Comparison of ENCODE assay signal across 1 cellular context in the genomic region with DNA sequence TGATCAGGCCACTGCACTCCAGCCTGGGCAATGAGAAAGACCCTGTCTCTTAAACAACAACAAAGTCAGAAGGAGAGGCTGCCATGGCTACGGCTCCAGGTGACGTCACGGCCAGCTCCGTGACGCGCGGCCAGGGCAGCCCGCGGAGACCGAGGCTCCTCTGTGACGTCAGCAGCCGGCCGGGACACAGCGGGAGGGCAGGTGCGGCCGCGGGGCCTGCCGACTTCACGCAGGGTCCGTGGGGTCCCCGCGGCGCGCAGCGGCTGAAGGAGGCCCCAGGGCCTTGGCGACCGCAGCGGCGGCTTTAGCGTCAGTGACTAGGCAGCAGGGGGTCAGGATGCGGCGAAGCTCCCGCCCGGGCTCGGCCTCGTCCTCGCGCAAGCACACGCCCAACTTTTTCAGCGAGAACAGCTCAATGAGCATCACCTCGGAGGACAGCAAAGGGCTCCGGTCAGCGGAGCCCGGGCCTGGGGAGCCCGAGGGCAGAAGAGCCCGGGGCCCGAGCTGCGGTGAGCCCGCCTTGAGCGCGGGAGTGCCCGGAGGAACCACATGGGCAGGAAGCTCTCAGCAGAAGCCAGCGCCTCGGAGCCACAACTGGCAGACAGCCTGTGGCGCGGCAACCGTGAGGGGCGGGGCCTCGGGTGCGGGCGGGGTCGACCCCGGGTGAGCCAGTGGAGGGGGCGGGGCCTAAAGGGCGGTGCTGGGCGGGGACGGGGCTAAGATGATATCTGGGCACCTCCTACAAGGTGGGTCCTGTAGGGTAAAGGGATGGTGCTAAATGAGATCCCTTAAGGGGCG.
A peak's percentile ranks its signal among the peaks of the same experiment; 100 is the strongest.
TF ChIP-seq lines count a peak whose summit lies in the region.

A gene with protein sequence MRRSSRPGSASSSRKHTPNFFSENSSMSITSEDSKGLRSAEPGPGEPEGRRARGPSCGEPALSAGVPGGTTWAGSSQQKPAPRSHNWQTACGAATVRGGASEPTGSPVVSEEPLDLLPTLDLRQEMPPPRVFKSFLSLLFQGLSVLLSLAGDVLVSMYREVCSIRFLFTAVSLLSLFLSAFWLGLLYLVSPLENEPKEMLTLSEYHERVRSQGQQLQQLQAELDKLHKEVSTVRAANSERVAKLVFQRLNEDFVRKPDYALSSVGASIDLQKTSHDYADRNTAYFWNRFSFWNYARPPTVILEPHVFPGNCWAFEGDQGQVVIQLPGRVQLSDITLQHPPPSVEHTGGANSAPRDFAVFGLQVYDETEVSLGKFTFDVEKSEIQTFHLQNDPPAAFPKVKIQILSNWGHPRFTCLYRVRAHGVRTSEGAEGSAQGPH (plus strand): TSS at position 163 of the 798 bp plus-strand sequence. CDS start 175 bp downstream, at position 338.

TF ChIP-seq in HepG2, 621 proteins besides CTCF, POLR2A, EP300 and RAD21 (continued from another document and continues in another):
- TF ChIP-seq, protein P1, sequence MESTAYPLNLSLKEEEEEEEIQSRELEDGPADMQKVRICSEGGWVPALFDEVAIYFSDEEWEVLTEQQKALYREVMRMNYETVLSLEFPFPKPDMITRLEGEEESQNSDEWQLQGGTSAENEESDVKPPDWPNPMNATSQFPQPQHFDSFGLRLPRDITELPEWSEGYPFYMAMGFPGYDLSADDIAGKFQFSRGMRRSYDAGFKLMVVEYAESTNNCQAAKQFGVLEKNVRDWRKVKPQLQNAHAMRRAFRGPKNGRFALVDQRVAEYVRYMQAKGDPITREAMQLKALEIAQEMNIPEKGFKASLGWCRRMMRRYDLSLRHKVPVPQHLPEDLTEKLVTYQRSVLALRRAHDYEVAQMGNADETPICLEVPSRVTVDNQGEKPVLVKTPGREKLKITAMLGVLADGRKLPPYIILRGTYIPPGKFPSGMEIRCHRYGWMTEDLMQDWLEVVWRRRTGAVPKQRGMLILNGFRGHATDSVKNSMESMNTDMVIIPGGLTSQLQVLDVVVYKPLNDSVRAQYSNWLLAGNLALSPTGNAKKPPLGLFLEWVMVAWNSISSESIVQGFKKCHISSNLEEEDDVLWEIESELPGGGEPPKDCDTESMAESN (CRISPR knock-in tag; conservative IDR thresholded peaks at IDR 0.05) = no peak; the same call in none of the 2 replicates
- TF ChIP-seq HOXA9 (CRISPR knock-in tag; IDR thresholded peaks at IDR 0.05; ENCODE audit: borderline replicate concordance) = peak; percentile 98
- TF ChIP-seq ERF (CRISPR knock-in tag; IDR thresholded peaks at IDR 0.05) = peak; percentile 95
- peak; percentile 71; the same call in 1 of the 2 replicates for TF ChIP-seq ZNF251 (CRISPR knock-in tag; IDR thresholded peaks at IDR 0.05)
- 0 out of 2 replicates have a peak, but pooled peaks have one; percentile 72 for TF ChIP-seq ATAD3A (CRISPR knock-in tag; IDR thresholded peaks at IDR 0.05)
- TF ChIP-seq HMG20A (CRISPR knock-in tag; IDR thresholded peaks at IDR 0.05; ENCODE audit: borderline replicate concordance) = no peak
- TF ChIP-seq, protein P2, sequence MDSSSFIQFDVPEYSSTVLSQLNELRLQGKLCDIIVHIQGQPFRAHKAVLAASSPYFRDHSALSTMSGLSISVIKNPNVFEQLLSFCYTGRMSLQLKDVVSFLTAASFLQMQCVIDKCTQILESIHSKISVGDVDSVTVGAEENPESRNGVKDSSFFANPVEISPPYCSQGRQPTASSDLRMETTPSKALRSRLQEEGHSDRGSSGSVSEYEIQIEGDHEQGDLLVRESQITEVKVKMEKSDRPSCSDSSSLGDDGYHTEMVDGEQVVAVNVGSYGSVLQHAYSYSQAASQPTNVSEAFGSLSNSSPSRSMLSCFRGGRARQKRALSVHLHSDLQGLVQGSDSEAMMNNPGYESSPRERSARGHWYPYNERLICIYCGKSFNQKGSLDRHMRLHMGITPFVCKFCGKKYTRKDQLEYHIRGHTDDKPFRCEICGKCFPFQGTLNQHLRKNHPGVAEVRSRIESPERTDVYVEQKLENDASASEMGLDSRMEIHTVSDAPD (CRISPR knock-in tag; IDR thresholded peaks at IDR 0.05) = 0 out of 2 replicates have a peak, but pooled peaks have one; percentile 72
- peak; percentile 98 for TF ChIP-seq KDM5B (CRISPR knock-in tag; IDR thresholded peaks at IDR 0.05; ENCODE audit: borderline replicate concordance)
- TF ChIP-seq MIER2 (CRISPR knock-in tag; IDR thresholded peaks at IDR 0.05) = peak; percentile 36
- TF ChIP-seq MAF1 (CRISPR knock-in tag; IDR thresholded peaks at IDR 0.05; ENCODE audit: borderline replicate concordance) = peak; percentile 98
- TF ChIP-seq ZNF567 (CRISPR knock-in tag; IDR thresholded peaks at IDR 0.05; ENCODE audit: borderline replicate concordance) = peak; percentile 43; the same call in 1 of the 2 replicates
- TF ChIP-seq, protein P3, sequence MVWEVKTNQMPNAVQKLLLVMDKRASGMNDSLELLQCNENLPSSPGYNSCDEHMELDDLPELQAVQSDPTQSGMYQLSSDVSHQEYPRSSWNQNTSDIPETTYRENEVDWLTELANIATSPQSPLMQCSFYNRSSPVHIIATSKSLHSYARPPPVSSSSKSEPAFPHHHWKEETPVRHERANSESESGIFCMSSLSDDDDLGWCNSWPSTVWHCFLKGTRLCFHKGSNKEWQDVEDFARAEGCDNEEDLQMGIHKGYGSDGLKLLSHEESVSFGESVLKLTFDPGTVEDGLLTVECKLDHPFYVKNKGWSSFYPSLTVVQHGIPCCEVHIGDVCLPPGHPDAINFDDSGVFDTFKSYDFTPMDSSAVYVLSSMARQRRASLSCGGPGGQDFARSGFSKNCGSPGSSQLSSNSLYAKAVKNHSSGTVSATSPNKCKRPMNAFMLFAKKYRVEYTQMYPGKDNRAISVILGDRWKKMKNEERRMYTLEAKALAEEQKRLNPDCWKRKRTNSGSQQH (CRISPR knock-in tag; IDR thresholded peaks at IDR 0.05; ENCODE audit: low read depth) = no peak
- TF ChIP-seq MAFF (IDR thresholded peaks at IDR 0.05; ENCODE audit: low read depth, low read length) = no peak
- peak; percentile 79 for TF ChIP-seq ZNF460 (CRISPR knock-in tag; IDR thresholded peaks at IDR 0.05; ENCODE audit: borderline replicate concordance)
- TF ChIP-seq, protein P4, sequence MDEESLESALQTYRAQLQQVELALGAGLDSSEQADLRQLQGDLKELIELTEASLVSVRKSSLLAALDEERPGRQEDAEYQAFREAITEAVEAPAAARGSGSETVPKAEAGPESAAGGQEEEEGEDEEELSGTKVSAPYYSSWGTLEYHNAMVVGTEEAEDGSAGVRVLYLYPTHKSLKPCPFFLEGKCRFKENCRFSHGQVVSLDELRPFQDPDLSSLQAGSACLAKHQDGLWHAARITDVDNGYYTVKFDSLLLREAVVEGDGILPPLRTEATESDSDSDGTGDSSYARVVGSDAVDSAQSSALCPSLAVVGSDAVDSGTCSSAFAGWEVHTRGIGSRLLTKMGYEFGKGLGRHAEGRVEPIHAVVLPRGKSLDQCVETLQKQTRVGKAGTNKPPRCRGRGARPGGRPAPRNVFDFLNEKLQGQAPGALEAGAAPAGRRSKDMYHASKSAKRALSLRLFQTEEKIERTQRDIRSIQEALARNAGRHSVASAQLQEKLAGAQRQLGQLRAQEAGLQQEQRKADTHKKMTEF (CRISPR knock-in tag; IDR thresholded peaks at IDR 0.05) = peak; percentile 91
- TF ChIP-seq ZNF775 (CRISPR knock-in tag; IDR thresholded peaks at IDR 0.05; ENCODE audit: borderline replicate concordance) = peak; percentile 93; the same call in 1 of the 2 replicates
- peak; percentile 91; the same call in 1 of the 2 replicates for TF ChIP-seq SMAD1 (CRISPR knock-in tag; IDR thresholded peaks at IDR 0.05; ENCODE audit: borderline replicate concordance, low read depth)
- TF ChIP-seq NPAS2 (CRISPR knock-in tag; IDR thresholded peaks at IDR 0.05; ENCODE audit: borderline replicate concordance) = peak; percentile 76; the same call in 1 of the 2 replicates
- TF ChIP-seq AHR (CRISPR knock-in tag; IDR thresholded peaks at IDR 0.05) = no peak; the same call in 1 of the 2 replicates
- TF ChIP-seq KLF13 (CRISPR knock-in tag; IDR thresholded peaks at IDR 0.05) = peak; percentile 76; the same call in 1 of the 2 replicates
- TF ChIP-seq ZNF891 (CRISPR knock-in tag; IDR thresholded peaks at IDR 0.05) = peak; percentile 99
- TF ChIP-seq, protein P5, sequence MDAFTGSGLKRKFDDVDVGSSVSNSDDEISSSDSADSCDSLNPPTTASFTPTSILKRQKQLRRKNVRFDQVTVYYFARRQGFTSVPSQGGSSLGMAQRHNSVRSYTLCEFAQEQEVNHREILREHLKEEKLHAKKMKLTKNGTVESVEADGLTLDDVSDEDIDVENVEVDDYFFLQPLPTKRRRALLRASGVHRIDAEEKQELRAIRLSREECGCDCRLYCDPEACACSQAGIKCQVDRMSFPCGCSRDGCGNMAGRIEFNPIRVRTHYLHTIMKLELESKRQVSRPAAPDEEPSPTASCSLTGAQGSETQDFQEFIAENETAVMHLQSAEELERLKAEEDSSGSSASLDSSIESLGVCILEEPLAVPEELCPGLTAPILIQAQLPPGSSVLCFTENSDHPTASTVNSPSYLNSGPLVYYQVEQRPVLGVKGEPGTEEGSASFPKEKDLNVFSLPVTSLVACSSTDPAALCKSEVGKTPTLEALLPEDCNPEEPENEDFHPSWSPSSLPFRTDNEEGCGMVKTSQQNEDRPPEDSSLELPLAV (CRISPR knock-in tag; conservative IDR thresholded peaks at IDR 0.05; ENCODE audit: low read depth) = peak; percentile 87; the same call in 1 of the 2 replicates
- TF ChIP-seq, protein P6, sequence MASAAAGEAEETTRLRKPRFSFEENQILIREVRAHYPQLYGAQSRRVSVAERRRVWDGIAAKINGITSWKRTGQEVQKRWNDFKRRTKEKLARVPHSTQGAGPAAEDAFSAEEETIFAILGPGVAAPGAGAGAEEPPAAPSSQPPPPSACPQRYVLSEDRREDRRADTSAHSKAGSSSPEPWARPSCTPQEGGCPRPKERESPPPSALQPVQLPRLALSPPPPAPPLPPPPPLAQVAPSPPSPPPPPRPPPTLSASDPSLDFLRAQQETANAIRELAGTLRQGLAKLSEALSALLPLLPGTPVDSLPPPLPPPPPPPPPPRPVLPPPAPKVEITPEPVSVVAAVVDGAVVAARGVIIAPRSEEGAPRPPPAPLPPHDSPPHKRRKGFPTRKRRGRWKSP (CRISPR knock-in tag; IDR thresholded peaks at IDR 0.05) = peak; percentile 96
- TF ChIP-seq, protein P7, sequence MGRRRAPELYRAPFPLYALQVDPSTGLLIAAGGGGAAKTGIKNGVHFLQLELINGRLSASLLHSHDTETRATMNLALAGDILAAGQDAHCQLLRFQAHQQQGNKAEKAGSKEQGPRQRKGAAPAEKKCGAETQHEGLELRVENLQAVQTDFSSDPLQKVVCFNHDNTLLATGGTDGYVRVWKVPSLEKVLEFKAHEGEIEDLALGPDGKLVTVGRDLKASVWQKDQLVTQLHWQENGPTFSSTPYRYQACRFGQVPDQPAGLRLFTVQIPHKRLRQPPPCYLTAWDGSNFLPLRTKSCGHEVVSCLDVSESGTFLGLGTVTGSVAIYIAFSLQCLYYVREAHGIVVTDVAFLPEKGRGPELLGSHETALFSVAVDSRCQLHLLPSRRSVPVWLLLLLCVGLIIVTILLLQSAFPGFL (CRISPR knock-in tag; IDR thresholded peaks at IDR 0.05) = 0 out of 2 replicates have a peak, but pooled peaks have one; percentile 45
- TF ChIP-seq GFI1 (CRISPR knock-in tag; IDR thresholded peaks at IDR 0.05; ENCODE audit: borderline replicate concordance) = peak; percentile 89
- TF ChIP-seq ARNT2 (CRISPR knock-in tag; IDR thresholded peaks at IDR 0.05; ENCODE audit: low read depth) = peak; percentile 98; the same call in 1 of the 2 replicates
- peak; percentile 98 for TF ChIP-seq ZNF431 (CRISPR knock-in tag; IDR thresholded peaks at IDR 0.05; ENCODE audit: borderline replicate concordance, low read depth)
- TF ChIP-seq ZEB1 (IDR thresholded peaks at IDR 0.05; ENCODE audit: insufficient replicate concordance, low read depth) = no peak
- TF ChIP-seq ZNF605 (CRISPR knock-in tag; IDR thresholded peaks at IDR 0.05) = peak; percentile 99
- no peak for TF ChIP-seq EZH2 (conservative IDR thresholded peaks at IDR 0.05; ENCODE audit: low read depth, low read length)
- peak; percentile 100 for TF ChIP-seq ZNF816 (CRISPR knock-in tag; IDR thresholded peaks at IDR 0.05; ENCODE audit: borderline replicate concordance)
- TF ChIP-seq ZNF678 (CRISPR knock-in tag; IDR thresholded peaks at IDR 0.05) = peak; percentile 98; the same call in 1 of the 2 replicates
- TF ChIP-seq SRY (CRISPR knock-in tag; IDR thresholded peaks at IDR 0.05) = peak; percentile 99
- peak; percentile 92 for TF ChIP-seq ZNF674 (CRISPR knock-in tag; IDR thresholded peaks at IDR 0.05; ENCODE audit: low read depth)
- TF ChIP-seq IRX3 (CRISPR knock-in tag; IDR thresholded peaks at IDR 0.05; ENCODE audit: borderline replicate concordance, low read depth) = peak; percentile 87; the same call in 1 of the 2 replicates
- peak; percentile 4; the same call in 1 of the 2 replicates for TF ChIP-seq ZNF292 (CRISPR knock-in tag; IDR thresholded peaks at IDR 0.05; ENCODE audit: borderline replicate concordance, low read depth)
- TF ChIP-seq, protein P8, sequence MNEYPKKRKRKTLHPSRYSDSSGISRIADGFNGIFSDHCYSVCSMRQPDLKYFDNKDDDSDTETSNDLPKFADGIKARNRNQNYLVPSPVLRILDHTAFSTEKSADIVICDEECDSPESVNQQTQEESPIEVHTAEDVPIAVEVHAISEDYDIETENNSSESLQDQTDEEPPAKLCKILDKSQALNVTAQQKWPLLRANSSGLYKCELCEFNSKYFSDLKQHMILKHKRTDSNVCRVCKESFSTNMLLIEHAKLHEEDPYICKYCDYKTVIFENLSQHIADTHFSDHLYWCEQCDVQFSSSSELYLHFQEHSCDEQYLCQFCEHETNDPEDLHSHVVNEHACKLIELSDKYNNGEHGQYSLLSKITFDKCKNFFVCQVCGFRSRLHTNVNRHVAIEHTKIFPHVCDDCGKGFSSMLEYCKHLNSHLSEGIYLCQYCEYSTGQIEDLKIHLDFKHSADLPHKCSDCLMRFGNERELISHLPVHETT (CRISPR knock-in tag; conservative IDR thresholded peaks at IDR 0.05) = peak; percentile 83; the same call in 1 of the 2 replicates
- no peak for TF ChIP-seq ADNP (CRISPR knock-in tag; IDR thresholded peaks at IDR 0.05)
- TF ChIP-seq CENPT (CRISPR knock-in tag; IDR thresholded peaks at IDR 0.05; ENCODE audit: low read depth) = peak; percentile 93
- no peak for TF ChIP-seq HNRNPH1 (optimal IDR thresholded peaks at IDR 0.05; ENCODE audit: low read depth, low read length)
- TF ChIP-seq HDAC6 (IDR thresholded peaks at IDR 0.05; ENCODE audit: low read depth, low read length) = no peak
- TF ChIP-seq, protein P9, sequence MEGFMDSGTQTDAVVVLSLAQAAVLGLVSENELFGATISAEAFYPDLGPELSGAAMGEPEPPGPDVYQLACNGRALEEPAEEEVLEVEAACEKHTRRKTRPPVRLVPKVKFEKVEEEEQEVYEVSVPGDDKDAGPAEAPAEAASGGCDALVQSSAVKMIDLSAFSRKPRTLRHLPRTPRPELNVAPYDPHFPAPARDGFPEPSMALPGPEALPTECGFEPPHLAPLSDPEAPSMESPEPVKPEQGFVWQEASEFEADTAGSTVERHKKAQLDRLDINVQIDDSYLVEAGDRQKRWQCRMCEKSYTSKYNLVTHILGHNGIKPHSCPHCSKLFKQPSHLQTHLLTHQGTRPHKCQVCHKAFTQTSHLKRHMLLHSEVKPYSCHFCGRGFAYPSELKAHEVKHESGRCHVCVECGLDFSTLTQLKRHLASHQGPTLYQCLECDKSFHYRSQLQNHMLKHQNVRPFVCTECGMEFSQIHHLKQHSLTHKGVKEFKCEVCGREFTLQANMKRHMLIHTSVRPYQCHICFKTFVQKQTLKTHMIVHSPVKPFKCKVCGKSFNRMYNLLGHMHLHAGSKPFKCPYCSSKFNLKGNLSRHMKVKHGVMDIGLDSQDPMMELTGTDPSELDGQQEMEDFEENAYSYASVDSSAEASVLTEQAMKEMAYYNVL (CRISPR knock-in tag; IDR thresholded peaks at IDR 0.05; ENCODE audit: borderline replicate concordance) = peak; percentile 50
- peak; percentile 85; the same call in 1 of the 2 replicates for TF ChIP-seq ZNF672 (CRISPR knock-in tag; IDR thresholded peaks at IDR 0.05)
- TF ChIP-seq KLF11 (CRISPR knock-in tag; IDR thresholded peaks at IDR 0.05) = peak; percentile 97
- peak; percentile 21 for TF ChIP-seq TEAD3 (CRISPR knock-in tag; optimal IDR thresholded peaks at IDR 0.05; ENCODE audit: borderline replicate concordance)
